In the genomic region with DNA sequence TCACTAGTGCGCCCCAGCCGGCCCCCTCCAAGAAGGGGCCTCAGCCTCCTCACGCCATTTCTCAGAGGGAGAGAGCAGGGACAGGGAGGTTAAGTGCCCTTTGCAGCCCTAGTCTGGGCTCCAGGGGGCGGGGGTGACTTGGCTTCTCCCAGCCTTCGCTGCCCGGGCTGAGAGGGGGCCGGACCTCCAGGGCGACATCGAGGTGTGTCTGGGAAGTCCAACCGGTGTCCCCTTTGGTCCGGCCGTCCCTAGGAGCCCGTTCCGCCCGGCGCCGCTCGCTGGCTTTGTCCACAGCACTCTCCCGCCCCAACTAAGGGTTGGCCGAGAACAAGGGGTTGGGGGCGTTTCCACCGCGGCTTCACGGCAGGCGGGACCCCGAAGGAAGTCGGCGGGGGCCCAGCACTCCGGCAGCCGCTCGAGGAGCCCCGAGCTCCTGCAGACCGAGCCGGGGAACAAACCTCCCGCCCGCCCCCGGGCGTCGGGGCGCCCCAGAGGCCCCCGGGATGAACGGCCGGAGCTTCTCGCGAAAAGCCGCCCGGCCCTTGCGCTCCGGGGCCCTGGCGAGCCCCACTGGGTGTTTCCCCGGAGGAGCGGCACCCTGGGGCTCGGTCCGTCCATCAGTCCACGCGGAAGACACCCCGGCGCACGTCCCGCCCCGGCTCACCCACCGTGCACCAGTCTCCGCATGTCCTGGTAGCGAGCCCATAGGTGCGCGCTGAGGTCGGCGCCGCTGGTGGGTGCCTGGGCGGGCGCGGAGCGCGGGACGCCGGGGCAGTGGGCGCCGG, we compare ENCODE assay signal across 8 cellular contexts. TPM values are rescaled to one million over a fixed set of nuclear protein-coding genes. Genes with fewer than 3 reads are reported as not detected.
DNase-seq lines count a peak whose midpoint lies in the region; ATAC-seq and TF ChIP-seq lines count a peak whose summit lies in the region.

No MANE protein-coding gene starts in this region.

- intact Hi-C loops in right cardiac atrium (cut with DNase I): loop anchor here in 1 of 4 donors (5.0 kb wide), 1 partner anchor 51 kb away; no protein-coding TSS in a partner anchor

- H3K9ac ChIP-seq in KMS-11: peak overlapping the region; percentile 41

- H3K4me1 Mint-ChIP-seq in activated naive CD8-positive, alpha-beta T cell treated with anti-CD3 and anti-CD28 coated beads for 36 hours: peaks cover 23% of the 10 kb centered on the region

- H3K27me3 ChIP-seq in KMS-11 (ENCODE audit: insufficient read depth, low read depth) (no peaks in the 10 kb centered on the region), right cardiac atrium (ENCODE audit: control insufficient read depth, insufficient read depth) (no peaks in the 10 kb centered on the region)

- ATAC-seq in right cardiac atrium: no peak
- no peak for ATAC-seq in HG03571 (IDR thresholded peaks at IDR 0.05; ENCODE audit: unreplicated experiment)

- no peaks in the 10 kb centered on the region for H4K20me1 ChIP-seq in KMS-11 (ENCODE audit: insufficient read depth)

- H3K4me1 ChIP-seq in KMS-11 (ENCODE audit: low read depth, poor library complexity, severe bottlenecking) (peaks cover 6% of the 10 kb centered on the region), right cardiac atrium (ENCODE audit: control insufficient read depth, insufficient read depth, low read length) (peaks cover 26% of the 10 kb centered on the region)

- H3K4me2 ChIP-seq in KMS-11: peak overlapping the region; percentile 68

- H3K27ac Mint-ChIP-seq in activated naive CD8-positive, alpha-beta T cell treated with anti-CD3 and anti-CD28 coated beads for 36 hours: peak overlapping the region; percentile 56

- no peak for TF ChIP-seq CTCF in KMS-11 (conservative IDR thresholded peaks at IDR 0.05; ENCODE audit: low read depth, low read length)

- peak overlapping the region; percentile 34 for H2AFZ ChIP-seq in KMS-11 (ENCODE audit: low read depth)

- H3K4me3 Mint-ChIP-seq in activated naive CD8-positive, alpha-beta T cell treated with anti-CD3 and anti-CD28 coated beads for 36 hours: peak overlapping the region; percentile 82

- peaks cover 20% of the 10 kb centered on the region; the same call in 1 of the 2 replicates for H3K79me2 ChIP-seq in KMS-11 (ENCODE audit: insufficient read depth, low read depth)

- H3K36me3 Mint-ChIP-seq in activated naive CD8-positive, alpha-beta T cell treated with anti-CD3 and anti-CD28 coated beads for 36 hours: peaks cover 10% of the 10 kb centered on the region

- H3K36me3 ChIP-seq in KMS-11 (ENCODE audit: insufficient read depth): no peaks in the 10 kb centered on the region

- H3K27ac ChIP-seq in KMS-11 (no peak overlapping the region), right cardiac atrium (ENCODE audit: low read length) (peak overlapping the region; percentile 98)

- H3K27me3 Mint-ChIP-seq in activated naive CD8-positive, alpha-beta T cell treated with anti-CD3 and anti-CD28 coated beads for 36 hours: peaks cover 3% of the 10 kb centered on the region

- H3K9me3 Mint-ChIP-seq in activated naive CD8-positive, alpha-beta T cell treated with anti-CD3 and anti-CD28 coated beads for 36 hours: no peaks in the 10 kb centered on the region

- H3K9me3 ChIP-seq in right cardiac atrium (ENCODE audit: control insufficient read depth, low read length): no peaks in the 10 kb centered on the region

- DNase-seq in activated naive CD8-positive, alpha-beta T cell treated with anti-CD3 and anti-CD28 coated beads for 36 hours: peak; percentile 53
- DNase-seq in right cardiac atrium (peak; percentile 63 to 81 (median 80)), skeletal muscle cell (ENCODE audit: low read depth) (no peak), SKM-1 (lab: John Stamatoyannopoulos, UW; ENCODE audit: unreplicated experiment) (no peak), mucosa of gallbladder (ENCODE audit: low spot score) (no peak)

- 2% methylated on average over 78 of the region's 78 CpGs for WGBS in right cardiac atrium

- peak overlapping the region; percentile 62 for H3K4me3 ChIP-seq in GM08714 (ENCODE audit: low read length)
- no peak overlapping the region for H3K4me3 ChIP-seq in KMS-11 (IDR thresholded peaks at IDR 0.05; ENCODE audit: insufficient read depth, low read depth, low read length)
- peak overlapping the region; percentile 81 for H3K4me3 ChIP-seq in right cardiac atrium (ENCODE audit: low read length)
- H3K4me3 ChIP-seq in skeletal muscle cell (ENCODE audit: low read depth, low read length): peak overlapping the region; percentile 72

RNA-seq across cellular contexts. Expression of a gene that starts 0.6 kb away (rescaled TPM):
- total RNA-seq in activated naive CD8-positive, alpha-beta T cell treated with anti-CD3 and anti-CD28 coated beads for 36 hours: 10 to 100 TPM; 66.6 to 73.4 TPM
- total RNA-seq in right cardiac atrium (100 to 1,000 TPM; 123 to 223 (median 154) TPM), mucosa of gallbladder (20.3 TPM)
- 322 TPM for polyA plus RNA-seq in right cardiac atrium

RNA-seq across cellular contexts. Expression of a gene that starts 3.4 kb away (rescaled TPM):
- total RNA-seq in activated naive CD8-positive, alpha-beta T cell treated with anti-CD3 and anti-CD28 coated beads for 36 hours: 10 to 100 TPM; 23.4 to 23.6 TPM
- 10 to 100 TPM; 52.4 to 64.2 (median 62.4) TPM for total RNA-seq in right cardiac atrium
- polyA plus RNA-seq in right cardiac atrium: 97.3 TPM
- 14.6 TPM for total RNA-seq in mucosa of gallbladder

RNA-seq across cellular contexts. Expression of a gene that starts 37.9 kb away (rescaled TPM):
- total RNA-seq in activated naive CD8-positive, alpha-beta T cell treated with anti-CD3 and anti-CD28 coated beads for 36 hours: under 1 TPM; 0.08 to 0.10 TPM
- total RNA-seq in right cardiac atrium: 100 to 1,000 TPM in 2 of 4 donors, 10 to 100 TPM in 2; 91.9 to 159 (median 101) TPM
- polyA plus RNA-seq in right cardiac atrium: 69.5 TPM
- total RNA-seq in mucosa of gallbladder: 222 TPM

Comparison
In these comparisons a context has a peak if more than half of its experiments do, and no peak if none do; other contexts are left out.
1. DNase-seq: peak in activated naive CD8-positive, alpha-beta T cell treated with anti-CD3 and anti-CD28 coated beads for 36 hours (single experiment) and right cardiac atrium (3 of 3); none in skeletal muscle cell (single experiment), SKM-1 (single experiment) and mucosa of gallbladder (single experiment).
2. RNA of a gene that starts 37.9 kb away (total RNA-seq): 222 TPM in mucosa of gallbladder (single experiment) and 91.9 to 159 TPM in right cardiac atrium; 0.08 to 0.10 TPM in activated naive CD8-positive, alpha-beta T cell treated with anti-CD3 and anti-CD28 coated beads for 36 hours; every median in the first group is over 10 times any median in the second.